Comparison of ENCODE assay signal across 8 cellular contexts in genomic region chr6:45445749-45446454, GRCh38.
DNase-seq lines count a peak whose midpoint lies in the region; ATAC-seq, FAIRE-seq and TF ChIP-seq lines count a peak whose summit lies in the region.

No MANE protein-coding gene starts in this region.

- H3K36me3 ChIP-seq in astrocyte (ENCODE audit: insufficient read depth, low read length) = peaks cover 7% of the 10 kb centered on the region

- peaks cover 66% of the 10 kb centered on the region for H3K79me2 ChIP-seq in astrocyte (ENCODE audit: insufficient read depth, low read length)

- H3K9ac ChIP-seq in astrocyte (ENCODE audit: low read length) = peak overlapping the region; percentile 36

- H4K20me1 ChIP-seq in astrocyte (ENCODE audit: insufficient read depth, low read length) = no peaks in the 10 kb centered on the region

- no peaks in the 10 kb centered on the region for H3K9me3 ChIP-seq in astrocyte (ENCODE audit: insufficient read depth, low read depth, low read length)

- H3K4me3 ChIP-seq in astrocyte (ENCODE audit: insufficient read depth, low read depth, low read length) (no peak overlapping the region), skin epidermis (no peak overlapping the region)

- ATAC-seq in GM18909 (IDR thresholded peaks at IDR 0.05; ENCODE audit: poor library complexity, unreplicated experiment) = no peak
- no peak for ATAC-seq in HG02970 (IDR thresholded peaks at IDR 0.05; ENCODE audit: low FRiP score, unreplicated experiment)

- H3K9me3 Mint-ChIP-seq in astrocyte (ENCODE audit: unreplicated experiment) = no peaks in the 10 kb centered on the region

- H3K27ac ChIP-seq in astrocyte (ENCODE audit: low read depth, low read length) (peak overlapping the region; percentile 69), skin epidermis (peak overlapping the region in 19 of 21 experiments; percentile 27 to 89 (median 64))

- TF ChIP-seq CTCF in astrocyte (IDR thresholded peaks at IDR 0.05; ENCODE audit: insufficient read depth, low read depth, low read length) = no peak

- DNase-seq in A172 (ENCODE audit: low spot score) (peak; percentile 97), GM04503 (ENCODE audit: low read depth) (peak; percentile 97), NCI-H748 treated with DMSO at 0.1 percent for 48 hours (lab: John Stamatoyannopoulos, UW) (peak; percentile 42), astrocyte (ENCODE audit: low read depth) (peak; percentile 98), hepatic stellate cell (ENCODE audit: low spot score) (peak; percentile 64)

- peak overlapping the region; percentile 73 for H3K4me2 ChIP-seq in astrocyte (ENCODE audit: low read length)

- H3K4me3 Mint-ChIP-seq in astrocyte (ENCODE audit: unreplicated experiment) = peak overlapping the region; percentile 52

- H3K27me3 ChIP-seq in astrocyte (ENCODE audit: insufficient read depth, low read length) = no peaks in the 10 kb centered on the region

- peak overlapping the region; percentile 95 for H3K27ac Mint-ChIP-seq in astrocyte (ENCODE audit: unreplicated experiment)

- FAIRE-seq in astrocyte (lab: Jason Lieb, UNC) = peak; percentile 97

- H3K36me3 Mint-ChIP-seq in astrocyte (ENCODE audit: low read depth, unreplicated experiment) = peaks cover 31% of the 10 kb centered on the region

- no peak overlapping the region for H2AFZ ChIP-seq in astrocyte (ENCODE audit: low read depth, low read length)

- peaks cover 69% of the 10 kb centered on the region for H3K4me1 Mint-ChIP-seq in astrocyte (ENCODE audit: low read depth, unreplicated experiment)

- peaks cover 34% of the 10 kb centered on the region for H3K4me1 ChIP-seq in astrocyte (ENCODE audit: insufficient read depth, low read length)

- no peaks in the 10 kb centered on the region for H3K27me3 Mint-ChIP-seq in astrocyte (ENCODE audit: low read depth, unreplicated experiment)

Comparison
In these comparisons a context has a peak if more than half of its experiments do, and no peak if none do; other contexts are left out.
1. DNase-seq: peak in every context shown above with its lines; median percentile 98 in astrocyte; 97 in A172; 97 in GM04503; 64 in hepatic stellate cell; 42 in NCI-H748 treated with DMSO at 0.1 percent for 48 hours.